8 cellular contexts compared by ENCODE assay signal in the genomic region with DNA sequence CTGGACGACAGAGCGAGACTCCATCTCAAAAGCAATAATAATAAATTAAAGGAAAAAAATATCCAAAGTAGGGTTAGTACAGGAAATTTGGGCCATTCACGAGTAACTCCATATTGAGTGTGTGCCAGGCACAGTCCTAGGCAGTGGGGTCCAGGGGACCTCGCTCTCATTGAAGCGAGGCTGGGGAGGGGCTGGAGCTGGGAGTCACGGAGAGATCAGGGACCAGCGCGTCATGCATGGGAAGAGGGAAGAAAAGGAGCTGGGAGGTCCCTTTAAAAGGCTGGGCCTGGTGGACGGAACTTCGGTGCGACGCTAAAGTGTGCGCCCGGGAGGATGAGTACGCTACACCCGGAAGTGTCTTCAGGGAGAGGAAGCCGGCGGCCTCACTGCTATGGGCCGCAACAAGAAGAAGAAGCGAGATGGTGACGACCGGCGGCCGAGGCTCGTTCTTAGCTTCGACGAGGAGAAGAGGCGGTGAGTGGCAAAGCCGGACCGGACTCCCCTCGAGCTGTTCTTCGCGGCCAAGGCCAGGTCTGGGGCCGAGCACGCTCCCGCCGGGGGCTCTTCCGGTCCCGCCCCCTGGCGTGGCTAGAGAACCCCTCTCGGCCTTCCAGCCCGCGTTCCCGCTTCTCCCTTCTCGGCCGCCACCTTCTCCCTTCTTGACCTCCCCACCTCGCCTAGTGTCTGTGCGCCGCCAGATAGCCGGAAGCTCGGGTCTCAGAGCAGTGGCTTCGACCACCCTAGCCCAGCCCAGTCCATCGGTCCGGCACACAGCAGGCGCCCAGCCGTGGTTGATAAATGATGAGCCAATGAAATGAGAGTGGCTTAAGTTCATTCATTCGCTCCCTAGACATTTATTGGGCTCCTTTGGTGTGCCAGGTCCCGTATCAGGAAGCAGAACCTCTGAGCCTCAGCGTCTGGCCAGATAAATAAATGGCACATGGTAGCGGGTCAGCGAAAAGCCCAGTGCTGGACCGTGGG. TPM values are rescaled to one million over a fixed set of nuclear protein-coding genes. Genes with fewer than 3 reads are reported as not detected.
DNase-seq lines count a peak whose midpoint lies in the region; ATAC-seq and TF ChIP-seq lines count a peak whose summit lies in the region.

NOL12 (plus strand) TSS at position 342 of the 981 bp plus-strand sequence; CDS start at position 392, 50 bp downstream.

- peak; percentile 91 for ATAC-seq in CD8-positive, alpha-beta T cell
- ATAC-seq in GM19467 (IDR thresholded peaks at IDR 0.05; ENCODE audit: unreplicated experiment), result peak; percentile 63

- H3K4me1 Mint-ChIP-seq in CD8-positive, alpha-beta T cell (ENCODE audit: low read depth), result peaks cover 28% of the 10 kb centered on the region

- peak within 1 kb of the TSS; percentile 95 for H3K27ac Mint-ChIP-seq in CD8-positive, alpha-beta T cell

- peaks cover 16% of the 10 kb centered on the region for H3K4me1 ChIP-seq in CD8-positive, alpha-beta T cell (ENCODE audit: insufficient read depth, low read length)
- no peaks in the 10 kb centered on the region for H3K4me1 ChIP-seq in HUES48 (ENCODE audit: control insufficient read depth, insufficient read depth, low read length)
- H3K4me1 ChIP-seq in OCI-LY7 (ENCODE audit: insufficient read depth, low read length, poor library complexity, severe bottlenecking), result peaks cover 25% of the 10 kb centered on the region

- peak within 1 kb of the TSS; percentile 88 for H3K4me3 ChIP-seq in CD8-positive, alpha-beta T cell (ENCODE audit: low read depth, low read length)
- H3K4me3 ChIP-seq in HUES48 (ENCODE audit: low read depth, low read length) (peak within 1 kb of the TSS; percentile 92), OCI-LY7 (ENCODE audit: low read depth, low read length, poor library complexity, severe bottlenecking) (peak within 1 kb of the TSS; percentile 82)

- H3K27me3 ChIP-seq in CD8-positive, alpha-beta T cell (ENCODE audit: insufficient read depth, low read length), result no peaks in the 10 kb centered on the region
- H3K27me3 ChIP-seq in HUES48 (ENCODE audit: control insufficient read depth, insufficient read depth, low read length), result no peaks in the 10 kb centered on the region

- peak within 1 kb of the TSS; percentile 93 for H3K4me2 ChIP-seq in OCI-LY7 (ENCODE audit: low read length)

- DNase-seq in CD8-positive, alpha-beta T cell, result peak; percentile 63 to 87 (median 74)
- DNase-seq in OCI-LY7 (ENCODE audit: low spot score) (peak; percentile 89), activated T-cell treated with anti-CD3 and anti-CD28 coated beads for 4 hours (peak; percentile 66), epithelial cell of prostate (ENCODE audit: low read depth, low spot score) (no peak), mucosa of gallbladder (ENCODE audit: low spot score) (peak; percentile 84)
- DNase-seq in stimulated activated CD8-positive, alpha-beta memory T cell treated with anti-CD3 and anti-CD28 coated beads, Interleukin-4, amount 100 ng/mL, for 48 hours, result peak; percentile 85

- H3K79me2 ChIP-seq in OCI-LY7 (ENCODE audit: insufficient read depth, low read depth, low read length), result peaks cover 18% of the 10 kb centered on the region

- CTCF ChIA-PET in CD8-positive, alpha-beta T cell (lab: Charles Lee), result interaction anchor here (1.1 to 64.7 kb wide), 3 partner anchors 11 to 61 kb away, joined by 5 to 2176 read pairs (median 323); partner anchors contain the start of genes GGA1, LGALS1, PDXP and SH3BP1
- CTCF ChIA-PET in OCI-LY7 (lab: Charles Lee; ENCODE audit: unreplicated experiment), result interaction anchor here (1.2 kb wide), 1 partner anchor 43 kb away, joined by 3 read pairs; no protein-coding TSS in a partner anchor

- TF ChIP-seq CTCF in CD8-positive, alpha-beta T cell (IDR thresholded peaks at IDR 0.05), result no peak
- TF ChIP-seq CTCF in OCI-LY7 (conservative IDR thresholded peaks at IDR 0.05; ENCODE audit: low read length), result no peak

- no peaks in the 10 kb centered on the region for H3K9me3 ChIP-seq in CD8-positive, alpha-beta T cell (ENCODE audit: low read length)
- no peaks in the 10 kb centered on the region for H3K9me3 ChIP-seq in HUES48 (ENCODE audit: control insufficient read depth, insufficient read depth, low read length)
- no peaks in the 10 kb centered on the region for H3K9me3 ChIP-seq in OCI-LY7 (ENCODE audit: low read length)

- no peaks in the 10 kb centered on the region for H3K9me3 Mint-ChIP-seq in CD8-positive, alpha-beta T cell

- peaks cover 16% of the 10 kb centered on the region for H3K36me3 ChIP-seq in CD8-positive, alpha-beta T cell (ENCODE audit: insufficient read depth, low read length)
- H3K36me3 ChIP-seq in HUES48 (ENCODE audit: control insufficient read depth, insufficient read depth, low read length), result peaks cover 30% of the 10 kb centered on the region
- H3K36me3 ChIP-seq in OCI-LY7 (ENCODE audit: insufficient read depth, low read length), result peaks cover 33% of the 10 kb centered on the region

- intact Hi-C loops in CD8-positive, alpha-beta T cell (cut with DNase I, micrococcal nuclease), result loop anchor here (1.0 to 10.0 kb wide), 5 partner anchors 9 to 201 kb away; partner anchors contain the start of genes GGA1 (in 2 of the 2), PDXP (in 2 of the 2) and MFNG (in 1 of the 2)
- intact Hi-C loops in OCI-LY7 (cut with micrococcal nuclease; ENCODE audit: unreplicated experiment), result no loop called here

- BruUV-seq in OCI-LY7 (replicated peaks; lab: Mats Ljungman, UMichigan), result TSS peak; percentile 89

- peak within 1 kb of the TSS; percentile 82 for H3K9ac ChIP-seq in HUES48 (ENCODE audit: low read depth, low read length)

- H3K27ac ChIP-seq in CD8-positive, alpha-beta T cell (ENCODE audit: low read depth, low read length), result peak within 1 kb of the TSS; percentile 79
- H3K27ac ChIP-seq in HUES48 (ENCODE audit: low read depth, low read length), result peak within 1 kb of the TSS; percentile 90
- H3K27ac ChIP-seq in OCI-LY7 (ENCODE audit: low read depth, low read length, poor library complexity, severe bottlenecking), result peak within 1 kb of the TSS; percentile 69
- H3K27ac ChIP-seq in epithelial cell of prostate, result peak within 1 kb of the TSS; percentile 74

- no peaks in the 10 kb centered on the region for H4K20me1 ChIP-seq in OCI-LY7 (ENCODE audit: insufficient read depth, low read length)

- H3K9me2 ChIP-seq in OCI-LY7 (ENCODE audit: insufficient read depth, low read length), result no peaks in the 10 kb centered on the region

- H3K27me3 Mint-ChIP-seq in CD8-positive, alpha-beta T cell (ENCODE audit: low read depth), result no peaks in the 10 kb centered on the region

- H3K36me3 Mint-ChIP-seq in CD8-positive, alpha-beta T cell, result peaks cover 36% of the 10 kb centered on the region

- POLR2A ChIA-PET in CD8-positive, alpha-beta T cell (lab: Charles Lee), result interaction anchor here (0.8 to 3.2 kb wide), 12 partner anchors 10 to 78 kb away, joined by 3 to 27 read pairs (median 4); partner anchors contain the start of genes GGA1, LGALS1 and PDXP
- POLR2A ChIA-PET in OCI-LY7 (lab: Charles Lee), result interaction anchor here (0.8 to 1.0 kb wide), 3 partner anchors 10 to 78 kb away, joined by 3 read pairs; partner anchors contain the start of genes GGA1 and LGALS1

- H3K4me3 Mint-ChIP-seq in CD8-positive, alpha-beta T cell, result peak within 1 kb of the TSS; percentile 94

- H2AFZ ChIP-seq in OCI-LY7 (ENCODE audit: low read length), result peak within 1 kb of the TSS; percentile 66

RNA-seq across cellular contexts. Expression of gene NOL12, which starts in this region (rescaled TPM):
- 10 to 100 TPM; 25.1 to 29.1 TPM for total RNA-seq in CD8-positive, alpha-beta T cell
- total RNA-seq in OCI-LY7 (2014; rRNA removed; shearing (Covaris generic)), result 64.6 and 79.0 TPM in 2 replicates
- 58.6 and 62.3 TPM in 2 replicates for total RNA-seq in OCI-LY7 (2022)
- 27.1 TPM for total RNA-seq in mucosa of gallbladder
